In genomic region chr19:35058370-35058769, GRCh38 we compare ENCODE assay signal across 22 cellular contexts. TPM values are rescaled to one million over a fixed set of nuclear protein-coding genes. Genes with fewer than 3 reads are reported as not detected.
"Had no signal": no experiment of that assay in that cellular context is flagged by ENCODE, and none has a peak within 500 bp of the region (broad histone marks: within the 10 kb centered on the region; RNA-seq: fewer than 3 reads in every experiment).

No MANE protein-coding gene starts in this region.

- H3K27me3 ChIP-seq: MG63 had no signal

- H3K4me2 ChIP-seq: SK-N-SH had no signal

- DNase-seq: IMR-90, Karpas-422, KG1, MG63, NCI-H1092, NCI-H1105 treated with DMSO at 0.1 percent for 48 hours, NCI-H1417 treated with DMSO at 0.1 percent for 48 hours, NCI-H146, NCI-H1694 treated with DMSO at 0.1 percent for 48 hours, NCI-H1930, NCI-H2081, NCI-H2107, NCI-H2227 treated with DMSO at 0.1 percent for 48 hours, NCI-H526 treated with DMSO at 0.1 percent for 48 hours, NCI-H774, SHP77, SK-N-SH, SW 1271 had no signal

- H3K4me3 ChIP-seq: MG63 had no signal

- H3K27ac ChIP-seq: HL-60, RWPE1 had no signal

- H3K9ac ChIP-seq: SK-N-SH had no signal

- H3K9me3 ChIP-seq: MG63, SK-N-SH had no signal

- H3K36me3 ChIP-seq: MG63 had no signal

RNA-seq across cellular contexts. Expression of gene HPN, which starts 16.8 kb away (rescaled TPM):
- total RNA-seq: IMR-90, NCI-H460, SK-MEL-5 had no signal
- polyA plus RNA-seq: IMR-90 had no signal

RNA-seq across cellular contexts. Expression of gene FXYD3, which starts 57.3 kb away (rescaled TPM):
- total RNA-seq: IMR-90, NCI-H460, SK-MEL-5 had no signal
- polyA plus RNA-seq: IMR-90, SK-N-SH had no signal
